Comparison of ENCODE assay signal across 22 cellular contexts in genomic region chr3:8353364-8353763, GRCh38.
A peak's percentile ranks its signal among the peaks of the same experiment; 100 is the strongest.
DNase-seq lines count a peak whose midpoint lies in the region; ATAC-seq lines count a peak whose summit lies in the region.
"Had no signal": no experiment of that assay in that cellular context is flagged by ENCODE, and none has a peak within 500 bp of the region (broad histone marks: within the 10 kb centered on the region; RNA-seq: fewer than 3 reads in every experiment).

No MANE protein-coding gene starts in this region.

- peaks cover 9% of the 10 kb centered on the region for H3K36me3 Mint-ChIP-seq in CD4-positive, CD25-positive, alpha-beta regulatory T cell
- peaks cover 5% of the 10 kb centered on the region for H3K36me3 Mint-ChIP-seq in central memory CD8-positive, alpha-beta T cell (ENCODE audit: insufficient read depth)
- peaks cover 9 to 15% of the 10 kb centered on the region in 2 donors for H3K36me3 Mint-ChIP-seq in CD4-positive, alpha-beta memory T cell

- intact Hi-C loops in CD4-positive, alpha-beta memory T cell (cut with micrococcal nuclease) = no loop called here

- peaks cover 59% of the 10 kb centered on the region for H3K9me3 ChIP-seq in BLaER1
- H3K9me3 ChIP-seq in CD4-positive, CD25-positive, alpha-beta regulatory T cell (ENCODE audit: control insufficient read depth in 2 of 2, low read length in 2 of 2) = no peaks in the 10 kb centered on the region
- peaks cover 0 to 4% of the 10 kb centered on the region in 2 donors for H3K9me3 ChIP-seq in CD4-positive, alpha-beta memory T cell (ENCODE audit: control insufficient read depth in 1 of 2, low read length in 2 of 2)
- H3K9me3 ChIP-seq: A549, BE2C had no signal

- no peak overlapping the region for H3K4me3 ChIP-seq in BLaER1
- no peak overlapping the region for H3K4me3 ChIP-seq in CD4-positive, CD25-positive, alpha-beta regulatory T cell (ENCODE audit: low read depth, low read length)
- no peak overlapping the region for H3K4me3 ChIP-seq in CD4-positive, alpha-beta memory T cell (ENCODE audit: low read length in 2 of 2)
- H3K4me3 ChIP-seq: A549, GM23248 had no signal

- no peak for DNase-seq in CD4-positive, CD25-positive, alpha-beta regulatory T cell
- DNase-seq in OCI-M1 (lab: John Stamatoyannopoulos, UW) = peak; percentile 46
- no peak for DNase-seq in central memory CD8-positive, alpha-beta T cell (ENCODE audit: low spot score in 2 of 2)
- DNase-seq in stimulated activated CD4-positive, alpha-beta T cell treated with anti-CD3 and anti-CD28 coated beads, Interleukin-15, amount 100 ng/mL, for 24 hours = no peak
- DNase-seq in KG1 (lab: John Stamatoyannopoulos, UW) = no peak
- no peak for DNase-seq in CD4-positive, alpha-beta memory T cell
- DNase-seq: 8988T; ACHN; AML-193; BE2C; Calu3; CD4-positive, alpha-beta T cell; COR-L47; DMS53; DMS79 treated with DMSO at 0.1 percent for 48 hours; GM23248; H7; HCEC 1CT had no signal

- no peak overlapping the region for H3K9ac ChIP-seq in BLaER1
- H3K9ac ChIP-seq: GM23248 had no signal

- H3K4me2 ChIP-seq in BLaER1 = no peak overlapping the region
- H3K4me2 ChIP-seq: A549 had no signal

- H3K4me1 ChIP-seq in BLaER1 = peaks cover 51% of the 10 kb centered on the region
- H3K4me1 ChIP-seq in CD4-positive, CD25-positive, alpha-beta regulatory T cell (ENCODE audit: control insufficient read depth, insufficient read depth, low read length, poor library complexity, severe bottlenecking) = peaks cover 29% of the 10 kb centered on the region
- H3K4me1 ChIP-seq in CD4-positive, alpha-beta memory T cell (ENCODE audit: insufficient read depth, low read length) = peaks cover 54% of the 10 kb centered on the region
- H3K4me1 ChIP-seq: A549, BE2C had no signal

- H4K20me1 ChIP-seq in BLaER1 = no peaks in the 10 kb centered on the region

- H3K9me3 Mint-ChIP-seq in CD4-positive, CD25-positive, alpha-beta regulatory T cell = peaks cover 4 to 14% (median 8%) of the 10 kb centered on the region in 7 donors
- H3K9me3 Mint-ChIP-seq in central memory CD8-positive, alpha-beta T cell = peaks cover 6% of the 10 kb centered on the region
- peaks cover 0 to 45% (median 15%) of the 10 kb centered on the region in 8 donors for H3K9me3 Mint-ChIP-seq in CD4-positive, alpha-beta memory T cell

- H3K27ac ChIP-seq in BLaER1 = peak overlapping the region; percentile 62
- H3K27ac ChIP-seq in CD4-positive, CD25-positive, alpha-beta regulatory T cell (ENCODE audit: insufficient read depth, low read length, poor library complexity, severe bottlenecking) = no peak overlapping the region
- no peak overlapping the region for H3K27ac ChIP-seq in CD4-positive, alpha-beta memory T cell (ENCODE audit: low read depth, low read length)
- H3K27ac ChIP-seq: A549, C4-2B, GM23248 had no signal

- CTCF ChIA-PET in CD4-positive, alpha-beta memory T cell (lab: Charles Lee; ENCODE audit: partially characterized antibody) = interaction anchor here (1.2 to 2.5 kb wide), 3 partner anchors 11 to 63 kb away, joined by 3 to 8 read pairs (median 4); no protein-coding TSS in a partner anchor

- peaks cover 12 to 49% (median 28%) of the 10 kb centered on the region in 4 donors for H3K4me1 Mint-ChIP-seq in CD4-positive, CD25-positive, alpha-beta regulatory T cell
- peaks cover 40% of the 10 kb centered on the region for H3K4me1 Mint-ChIP-seq in central memory CD8-positive, alpha-beta T cell
- peaks cover 36 to 63% (median 49%) of the 10 kb centered on the region in 4 donors for H3K4me1 Mint-ChIP-seq in CD4-positive, alpha-beta memory T cell

- no peak overlapping the region for H3K4me3 Mint-ChIP-seq in CD4-positive, CD25-positive, alpha-beta regulatory T cell
- no peak overlapping the region for H3K4me3 Mint-ChIP-seq in central memory CD8-positive, alpha-beta T cell
- no peak overlapping the region for H3K4me3 Mint-ChIP-seq in CD4-positive, alpha-beta memory T cell
- H3K4me3 Mint-ChIP-seq: CD4-positive, alpha-beta T cell had no signal

- peaks cover 10% of the 10 kb centered on the region for H3K27me3 Mint-ChIP-seq in CD4-positive, CD25-positive, alpha-beta regulatory T cell
- H3K27me3 Mint-ChIP-seq in central memory CD8-positive, alpha-beta T cell = no peaks in the 10 kb centered on the region
- no peaks in the 10 kb centered on the region for H3K27me3 Mint-ChIP-seq in CD4-positive, alpha-beta memory T cell
- H3K27me3 Mint-ChIP-seq: CD4-positive, alpha-beta T cell had no signal

- no peaks in the 10 kb centered on the region for H3K27me3 ChIP-seq in BLaER1
- no peaks in the 10 kb centered on the region for H3K27me3 ChIP-seq in CD4-positive, CD25-positive, alpha-beta regulatory T cell (ENCODE audit: control insufficient read depth, insufficient read depth, low read length)
- no peaks in the 10 kb centered on the region for H3K27me3 ChIP-seq in CD4-positive, alpha-beta memory T cell (ENCODE audit: insufficient read depth, low read length)
- H3K27me3 ChIP-seq: BE2C had no signal

- peak overlapping the region in 2 of 3 donors; percentile 43 to 87 for H3K27ac Mint-ChIP-seq in CD4-positive, CD25-positive, alpha-beta regulatory T cell
- H3K27ac Mint-ChIP-seq in central memory CD8-positive, alpha-beta T cell (ENCODE audit: low read depth) = peak overlapping the region; percentile 41
- H3K27ac Mint-ChIP-seq in CD4-positive, alpha-beta memory T cell = peak overlapping the region in 2 of 7 donors; percentile 43 to 55

- no peak for ATAC-seq in CD4-positive, CD25-positive, alpha-beta regulatory T cell (ENCODE audit: low read depth in 2 of 2)
- ATAC-seq in central memory CD8-positive, alpha-beta T cell (replicated peaks; ENCODE audit: extremely low read depth, poor library complexity, severe bottlenecking) = no peak
- no peak for ATAC-seq in HG02642 (IDR thresholded peaks at IDR 0.05; ENCODE audit: poor library complexity, unreplicated experiment)
- ATAC-seq: A549 had no signal

- POLR2A ChIA-PET in CD4-positive, alpha-beta memory T cell (lab: Charles Lee; ENCODE audit: partially characterized antibody) = interaction anchor here (1.6 kb wide), 1 partner anchor 11 kb away, joined by 4 read pairs; no protein-coding TSS in a partner anchor

- peaks cover 48% of the 10 kb centered on the region for H3K36me3 ChIP-seq in BLaER1
- H3K36me3 ChIP-seq in CD4-positive, CD25-positive, alpha-beta regulatory T cell (ENCODE audit: control insufficient read depth, insufficient read depth, low read length) = no peaks in the 10 kb centered on the region
- H3K36me3 ChIP-seq in CD4-positive, alpha-beta memory T cell (ENCODE audit: insufficient read depth, low read length) = no peaks in the 10 kb centered on the region
- H3K36me3 ChIP-seq: BE2C had no signal
